Comparison of ENCODE assay signal across 1 cellular context in the genomic region with DNA sequence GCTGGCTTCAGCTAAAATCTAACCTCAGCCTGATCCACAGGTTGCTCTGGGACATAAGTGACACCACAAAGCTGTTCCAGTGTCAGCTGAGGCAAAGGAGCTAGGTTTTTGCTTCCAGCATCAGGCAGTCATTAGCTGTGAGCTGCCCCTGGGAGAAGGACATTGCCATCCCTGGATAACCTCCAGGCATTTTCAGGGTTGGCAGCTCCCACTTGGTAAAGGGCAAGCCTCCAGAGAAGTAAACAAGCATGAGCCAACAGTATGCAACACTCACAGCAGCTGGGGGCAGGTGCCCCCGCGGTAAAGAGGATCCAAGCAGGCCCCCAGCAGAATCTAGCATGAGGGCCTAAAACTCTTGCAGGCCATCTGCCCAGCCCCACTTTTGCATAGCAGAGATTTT.
A peak's percentile ranks its signal among the peaks of the same experiment; 100 is the strongest.
TF ChIP-seq lines count a peak whose summit lies in the region.

No MANE protein-coding gene starts in this region.

TF ChIP-seq in liver, 16 proteins besides CTCF, POLR2A, EP300 and RAD21 (continued from another document):
- TF ChIP-seq, protein P1, sequence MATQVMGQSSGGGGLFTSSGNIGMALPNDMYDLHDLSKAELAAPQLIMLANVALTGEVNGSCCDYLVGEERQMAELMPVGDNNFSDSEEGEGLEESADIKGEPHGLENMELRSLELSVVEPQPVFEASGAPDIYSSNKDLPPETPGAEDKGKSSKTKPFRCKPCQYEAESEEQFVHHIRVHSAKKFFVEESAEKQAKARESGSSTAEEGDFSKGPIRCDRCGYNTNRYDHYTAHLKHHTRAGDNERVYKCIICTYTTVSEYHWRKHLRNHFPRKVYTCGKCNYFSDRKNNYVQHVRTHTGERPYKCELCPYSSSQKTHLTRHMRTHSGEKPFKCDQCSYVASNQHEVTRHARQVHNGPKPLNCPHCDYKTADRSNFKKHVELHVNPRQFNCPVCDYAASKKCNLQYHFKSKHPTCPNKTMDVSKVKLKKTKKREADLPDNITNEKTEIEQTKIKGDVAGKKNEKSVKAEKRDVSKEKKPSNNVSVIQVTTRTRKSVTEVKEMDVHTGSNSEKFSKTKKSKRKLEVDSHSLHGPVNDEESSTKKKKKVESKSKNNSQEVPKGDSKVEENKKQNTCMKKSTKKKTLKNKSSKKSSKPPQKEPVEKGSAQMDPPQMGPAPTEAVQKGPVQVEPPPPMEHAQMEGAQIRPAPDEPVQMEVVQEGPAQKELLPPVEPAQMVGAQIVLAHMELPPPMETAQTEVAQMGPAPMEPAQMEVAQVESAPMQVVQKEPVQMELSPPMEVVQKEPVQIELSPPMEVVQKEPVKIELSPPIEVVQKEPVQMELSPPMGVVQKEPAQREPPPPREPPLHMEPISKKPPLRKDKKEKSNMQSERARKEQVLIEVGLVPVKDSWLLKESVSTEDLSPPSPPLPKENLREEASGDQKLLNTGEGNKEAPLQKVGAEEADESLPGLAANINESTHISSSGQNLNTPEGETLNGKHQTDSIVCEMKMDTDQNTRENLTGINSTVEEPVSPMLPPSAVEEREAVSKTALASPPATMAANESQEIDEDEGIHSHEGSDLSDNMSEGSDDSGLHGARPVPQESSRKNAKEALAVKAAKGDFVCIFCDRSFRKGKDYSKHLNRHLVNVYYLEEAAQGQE (IDR thresholded peaks at IDR 0.05): peak; percentile 49
- TF ChIP-seq FOXA1 (IDR thresholded peaks at IDR 0.05): peak; percentile 92
- no peak for TF ChIP-seq GABPA (IDR thresholded peaks at IDR 0.05 in 1 of 2, conservative IDR thresholded peaks at IDR 0.05 in 1 of 2)
- no peak for TF ChIP-seq HNF4G (IDR thresholded peaks at IDR 0.05)
- peak; percentile 84 for TF ChIP-seq YY1 (IDR thresholded peaks at IDR 0.05)
- TF ChIP-seq NR2F2 (IDR thresholded peaks at IDR 0.05): peak; percentile 46
- TF ChIP-seq, protein P2, sequence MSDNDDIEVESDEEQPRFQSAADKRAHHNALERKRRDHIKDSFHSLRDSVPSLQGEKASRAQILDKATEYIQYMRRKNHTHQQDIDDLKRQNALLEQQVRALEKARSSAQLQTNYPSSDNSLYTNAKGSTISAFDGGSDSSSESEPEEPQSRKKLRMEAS (IDR thresholded peaks at IDR 0.05): peak; percentile 32
- TF ChIP-seq EGR1 (IDR thresholded peaks at IDR 0.05; ENCODE audit: low read depth in 2 of 2): no peak
- TF ChIP-seq TAF1 (conservative IDR thresholded peaks at IDR 0.05): peak; percentile 42
- peak; percentile 67 for TF ChIP-seq JUND (IDR thresholded peaks at IDR 0.05)
- TF ChIP-seq FOXA2 (IDR thresholded peaks at IDR 0.05): peak; percentile 98
- TF ChIP-seq HNF4A (conservative IDR thresholded peaks at IDR 0.05): peak; percentile 68 to 72
